Comparison of ENCODE assay signal across 19 cellular contexts in genomic region chr14:34361504-34362011, GRCh38.
DNase-seq lines count a peak whose midpoint lies in the region; ATAC-seq and TF ChIP-seq lines count a peak whose summit lies in the region.
"Had no signal": no experiment of that assay in that cellular context is flagged by ENCODE, and none has a peak within 500 bp of the region (broad histone marks: within the 10 kb centered on the region; RNA-seq: fewer than 3 reads in every experiment).

No MANE protein-coding gene starts in this region.

- H3K9me3 ChIP-seq in fibroblast of lung (ENCODE audit: control insufficient read depth, insufficient read depth, low read depth, low read length) (no peaks in the 10 kb centered on the region), subcutaneous abdominal adipose tissue (ENCODE audit: control insufficient read depth in 5 of 5, low read length in 5 of 5) (no peaks in the 10 kb centered on the region), MM.1S (replicated peaks; ENCODE audit: insufficient read depth, low read length) (no peaks in the 10 kb centered on the region), T-helper 17 cell (ENCODE audit: control insufficient read depth, low read length, poor library complexity, severe bottlenecking) (no peaks in the 10 kb centered on the region)
- H3K9me3 ChIP-seq: SJCRH30 had no signal

- peaks cover 21% of the 10 kb centered on the region for H3K27me3 Mint-ChIP-seq in T-helper 17 cell

- H3K27ac ChIP-seq in fibroblast of lung (ENCODE audit: insufficient read depth, low read length) (no peak overlapping the region), subcutaneous abdominal adipose tissue (ENCODE audit: low read depth, low read length) (peak overlapping the region; percentile 14), MM.1S (ENCODE audit: low read length) (no peak overlapping the region)
- H3K27ac ChIP-seq: SJCRH30 had no signal

- no peak overlapping the region for H3K4me3 ChIP-seq in fibroblast of lung (replicated peaks in 1 of 4; ENCODE audit: control extremely low read depth in 1 of 4, insufficient read depth in 1 of 4, low read depth in 3 of 4, low read length in 4 of 4)
- no peak overlapping the region for H3K4me3 ChIP-seq in subcutaneous abdominal adipose tissue (ENCODE audit: low read depth in 1 of 5, low read length in 5 of 5)
- no peak overlapping the region for H3K4me3 ChIP-seq in MM.1S (ENCODE audit: low read length)
- H3K4me3 ChIP-seq: SJCRH30 had no signal

- H3K27ac Mint-ChIP-seq in T-helper 17 cell: no peak overlapping the region
- H3K27ac Mint-ChIP-seq: activated naive CD8-positive, alpha-beta T cell treated with anti-CD3 and anti-CD28 coated beads, Interleukin-2, amount 10 ng/mL, durations not matched to agents 7 days and 5 days; B cell had no signal

- no peak for TF ChIP-seq CTCF in fibroblast of lung (conservative IDR thresholded peaks at IDR 0.05 in 1 of 2, IDR thresholded peaks at IDR 0.05 in 1 of 2; ENCODE audit: low read depth in 1 of 2, low read length in 2 of 2)
- TF ChIP-seq CTCF in GM10266 (IDR thresholded peaks at IDR 0.05; ENCODE audit: control insufficient read depth, insufficient read depth, low read depth, missing control alignments): no peak
- TF ChIP-seq CTCF in MM.1S (IDR thresholded peaks at IDR 0.05; ENCODE audit: low read length): no peak

- no peaks in the 10 kb centered on the region for H3K9me2 ChIP-seq in MM.1S (replicated peaks; ENCODE audit: insufficient read depth, low read length)

- ATAC-seq in left lobe of liver: peak; percentile 24
- ATAC-seq in T-helper 17 cell: no peak
- ATAC-seq in GM19023 (IDR thresholded peaks at IDR 0.05; ENCODE audit: unreplicated experiment): no peak

- H3F3A ChIP-seq in MM.1S (ENCODE audit: insufficient read depth, low read length): no peaks in the 10 kb centered on the region

- no peak overlapping the region for H3K4me2 ChIP-seq in fibroblast of lung (ENCODE audit: extremely low read depth, insufficient read depth, low read length)
- H3K4me2 ChIP-seq in MM.1S (ENCODE audit: low read depth, low read length): no peak overlapping the region

- no peaks in the 10 kb centered on the region for H3K79me2 ChIP-seq in fibroblast of lung (ENCODE audit: control insufficient read depth, insufficient read depth, low read length)
- H3K79me2 ChIP-seq in MM.1S (ENCODE audit: low read length): no peaks in the 10 kb centered on the region

- peaks cover 10% of the 10 kb centered on the region for H3K4me1 Mint-ChIP-seq in T-helper 17 cell
- H3K4me1 Mint-ChIP-seq: B cell had no signal

- no peaks in the 10 kb centered on the region for H3K27me3 ChIP-seq in fibroblast of lung (ENCODE audit: control insufficient read depth, insufficient read depth, low read length)
- H3K27me3 ChIP-seq in subcutaneous abdominal adipose tissue (ENCODE audit: control insufficient read depth in 5 of 5, insufficient read depth in 4 of 5, low read length in 5 of 5): no peaks in the 10 kb centered on the region
- H3K27me3 ChIP-seq in MM.1S (replicated peaks; ENCODE audit: insufficient read depth, low read length): no peaks in the 10 kb centered on the region
- H3K27me3 ChIP-seq: SJCRH30 had no signal

- H3K36me3 ChIP-seq in fibroblast of lung (ENCODE audit: control insufficient read depth, insufficient read depth, low read length) (no peaks in the 10 kb centered on the region), subcutaneous abdominal adipose tissue (ENCODE audit: control insufficient read depth in 5 of 5, insufficient read depth in 5 of 5, low read length in 5 of 5) (no peaks in the 10 kb centered on the region), MM.1S (replicated peaks; ENCODE audit: insufficient read depth, low read length) (no peaks in the 10 kb centered on the region)
- H3K36me3 ChIP-seq: SJCRH30 had no signal

- no peak overlapping the region for H2AFZ ChIP-seq in fibroblast of lung (ENCODE audit: low read length)
- no peak overlapping the region for H2AFZ ChIP-seq in MM.1S (ENCODE audit: low read length)

- in situ Hi-C loops in SK-MEL-5 (cut with HindIII; ENCODE audit: low pct_unique_long_range_greater_than_20kb, low sequenced_read_pairs): no loop called here

- no peak overlapping the region for H3K4me3 Mint-ChIP-seq in T-helper 17 cell
- H3K4me3 Mint-ChIP-seq: activated naive CD8-positive, alpha-beta T cell treated with anti-CD3 and anti-CD28 coated beads, Interleukin-2, amount 10 ng/mL, durations not matched to agents 7 days and 5 days; B cell had no signal

- DNase-seq in SK-MEL-5 (ENCODE audit: low read depth, low spot score): peak; percentile 8
- DNase-seq in fibroblast of lung (ENCODE audit: low read depth in 2 of 2): peak; percentile 23 to 65
- no peak for DNase-seq in left lobe of liver (ENCODE audit: low spot score)
- DNase-seq in GM10266 (ENCODE audit: extremely low spot score): no peak
- no peak for DNase-seq in MM.1S
- DNase-seq in T-helper 17 cell: no peak
- DNase-seq: activated CD4-positive, alpha-beta T cell treated with anti-CD3 and anti-CD28 coated beads, Interleukin-2, amount 50 U/mL, for 48 hours; activated naive CD8-positive, alpha-beta T cell treated with anti-CD3 and anti-CD28 coated beads, Interleukin-2, amount 10 ng/mL, durations not matched to agents 7 days and 5 days; activated T-cell treated with anti-CD3 and anti-CD28 coated beads, Interleukin-2, amount 50 U/mL, for 48 hours; DMS153; mammary epithelial cell; NCI-H1092; NCI-H2171; SJCRH30; small intestine; stimulated activated naive CD4-positive, alpha-beta T cell had no signal

- no peaks in the 10 kb centered on the region for H3K36me3 Mint-ChIP-seq in T-helper 17 cell (ENCODE audit: low read depth)
- H3K36me3 Mint-ChIP-seq: activated naive CD8-positive, alpha-beta T cell treated with anti-CD3 and anti-CD28 coated beads, Interleukin-2, amount 10 ng/mL, durations not matched to agents 7 days and 5 days had no signal

- H4K20me1 ChIP-seq in fibroblast of lung (ENCODE audit: control insufficient read depth, extremely low read depth, insufficient read depth, low read length) (no peaks in the 10 kb centered on the region), MM.1S (ENCODE audit: insufficient read depth, low read length) (no peaks in the 10 kb centered on the region)

- H3K9ac ChIP-seq in fibroblast of lung (ENCODE audit: insufficient read depth, low read length) (no peak overlapping the region), subcutaneous abdominal adipose tissue (ENCODE audit: low read length in 5 of 5) (no peak overlapping the region), MM.1S (ENCODE audit: low read length) (no peak overlapping the region)

- H3K4me1 ChIP-seq in fibroblast of lung (ENCODE audit: control insufficient read depth, extremely low read depth, insufficient read depth, low read length): no peaks in the 10 kb centered on the region
- H3K4me1 ChIP-seq in subcutaneous abdominal adipose tissue (ENCODE audit: control insufficient read depth in 5 of 5, insufficient read depth in 5 of 5, low read length in 5 of 5): no peaks in the 10 kb centered on the region
- no peaks in the 10 kb centered on the region for H3K4me1 ChIP-seq in MM.1S (ENCODE audit: low read length)

Comparison
In these comparisons a context has a peak if more than half of its experiments do, and no peak if none do; other contexts are left out.
1. DNase-seq: peak in SK-MEL-5 (single experiment) and fibroblast of lung (2 of 2); none in left lobe of liver (single experiment), GM10266 (single experiment), MM.1S (single experiment) and T-helper 17 cell (0 of 3).